Comparison of ENCODE assay signal across 1 cellular context in the genomic region with DNA sequence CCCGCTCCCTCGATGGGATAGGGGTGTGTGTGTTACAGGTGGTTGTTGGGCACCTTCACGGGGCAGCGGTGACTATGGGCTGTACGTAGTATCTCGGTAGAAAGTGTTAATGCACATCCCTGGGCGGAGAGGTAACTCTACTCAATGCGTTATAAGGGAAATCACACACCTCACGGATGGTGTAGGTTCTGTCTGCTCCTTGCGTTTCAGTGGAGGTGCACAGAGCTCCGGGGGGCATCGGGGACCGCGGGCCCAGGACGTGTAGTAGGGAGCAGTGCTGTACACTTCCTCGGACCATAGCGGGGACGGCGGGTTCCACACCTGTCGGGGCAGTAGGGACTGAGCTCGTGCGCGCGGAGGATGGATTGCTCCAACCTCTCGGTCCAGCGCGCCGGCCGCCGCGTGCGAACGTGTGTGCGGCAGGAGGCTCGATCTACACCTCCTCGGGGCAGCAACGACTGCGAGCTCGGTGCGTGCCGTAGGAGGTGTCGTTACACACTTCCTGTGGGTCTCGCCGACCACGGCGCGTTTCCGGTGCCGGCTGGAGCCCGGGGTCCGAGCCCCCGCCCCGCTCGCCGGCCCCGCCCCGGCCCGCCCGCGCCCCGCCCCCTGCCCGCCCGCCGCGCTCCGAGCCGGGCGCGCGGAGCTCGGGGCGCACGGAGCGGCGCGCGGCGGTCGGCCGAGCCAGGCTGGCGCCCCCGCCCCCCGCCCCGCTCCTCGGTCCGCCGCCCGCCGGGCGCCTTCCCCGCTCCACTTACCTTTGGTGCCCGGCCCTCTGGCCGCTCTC.
TF ChIP-seq lines count a peak whose summit lies in the region.

A gene with protein sequence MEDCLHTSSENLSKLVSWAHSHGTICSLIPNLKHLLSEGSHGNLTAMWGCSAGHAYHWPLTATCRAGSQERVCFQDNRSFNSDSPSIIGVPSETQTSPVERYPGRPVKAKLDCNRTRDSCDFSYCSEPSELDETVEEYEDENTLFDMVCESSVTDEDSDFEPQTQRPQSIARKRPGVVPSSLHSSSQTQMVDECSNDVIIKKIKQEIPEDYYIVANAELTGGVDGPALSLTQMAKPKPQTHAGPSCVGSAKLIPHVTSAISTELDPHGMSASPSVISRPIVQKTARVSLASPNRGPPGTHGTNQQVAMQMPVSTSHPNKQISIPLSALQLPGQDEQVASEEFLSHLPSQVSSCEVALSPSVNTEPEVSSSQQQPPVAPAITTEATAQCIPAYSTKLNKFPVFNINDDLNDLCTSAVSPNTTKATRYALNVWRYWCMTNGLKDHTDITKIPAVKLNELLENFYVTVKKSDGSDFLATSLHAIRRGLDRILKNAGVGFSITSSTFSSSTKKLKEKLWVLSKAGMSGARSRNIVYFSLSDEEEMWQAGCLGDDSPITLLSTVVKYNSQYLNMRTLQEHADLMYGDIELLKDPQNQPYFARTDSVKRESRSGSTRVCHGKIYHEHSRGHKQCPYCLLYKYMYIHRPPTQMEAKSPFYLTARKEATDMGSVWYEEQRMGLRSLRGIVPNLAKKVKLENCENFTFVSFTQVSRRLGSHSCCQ (plus strand): TSS at position 607 of the 787 bp plus-strand sequence. CDS start 87,254 bp downstream, outside the sequence.

TF ChIP-seq in HepG2, 621 proteins besides CTCF, POLR2A, EP300 and RAD21 (continued from another document and continues in another):
- TF ChIP-seq, protein P1, sequence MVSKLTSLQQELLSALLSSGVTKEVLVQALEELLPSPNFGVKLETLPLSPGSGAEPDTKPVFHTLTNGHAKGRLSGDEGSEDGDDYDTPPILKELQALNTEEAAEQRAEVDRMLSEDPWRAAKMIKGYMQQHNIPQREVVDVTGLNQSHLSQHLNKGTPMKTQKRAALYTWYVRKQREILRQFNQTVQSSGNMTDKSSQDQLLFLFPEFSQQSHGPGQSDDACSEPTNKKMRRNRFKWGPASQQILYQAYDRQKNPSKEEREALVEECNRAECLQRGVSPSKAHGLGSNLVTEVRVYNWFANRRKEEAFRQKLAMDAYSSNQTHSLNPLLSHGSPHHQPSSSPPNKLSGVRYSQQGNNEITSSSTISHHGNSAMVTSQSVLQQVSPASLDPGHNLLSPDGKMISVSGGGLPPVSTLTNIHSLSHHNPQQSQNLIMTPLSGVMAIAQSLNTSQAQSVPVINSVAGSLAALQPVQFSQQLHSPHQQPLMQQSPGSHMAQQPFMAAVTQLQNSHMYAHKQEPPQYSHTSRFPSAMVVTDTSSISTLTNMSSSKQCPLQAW (CRISPR knock-in tag; IDR thresholded peaks at IDR 0.05) = peak; percentile 81; the same call in 1 of the 2 replicates
- TF ChIP-seq ZNF839 (CRISPR knock-in tag; IDR thresholded peaks at IDR 0.05; ENCODE audit: borderline replicate concordance) = no peak
- no peak for TF ChIP-seq ZNF333 (CRISPR knock-in tag; IDR thresholded peaks at IDR 0.05; ENCODE audit: borderline replicate concordance)
- TF ChIP-seq SMARCE1 (IDR thresholded peaks at IDR 0.05; ENCODE audit: borderline replicate concordance) = no peak
- TF ChIP-seq EEA1 (CRISPR knock-in tag; IDR thresholded peaks at IDR 0.05; ENCODE audit: borderline replicate concordance) = peak; percentile 96
- TF ChIP-seq ZNF674 (CRISPR knock-in tag; IDR thresholded peaks at IDR 0.05; ENCODE audit: low read depth) = no peak
- no peak for TF ChIP-seq ZNF3 (CRISPR knock-in tag; IDR thresholded peaks at IDR 0.05)
- TF ChIP-seq GPN1 (CRISPR knock-in tag; IDR thresholded peaks at IDR 0.05; ENCODE audit: borderline replicate concordance) = no peak
- peak; percentile 75 for TF ChIP-seq IRF2 (CRISPR knock-in tag; IDR thresholded peaks at IDR 0.05)
- no peak for TF ChIP-seq HMG20A (CRISPR knock-in tag; IDR thresholded peaks at IDR 0.05; ENCODE audit: borderline replicate concordance)
- TF ChIP-seq, protein P2, sequence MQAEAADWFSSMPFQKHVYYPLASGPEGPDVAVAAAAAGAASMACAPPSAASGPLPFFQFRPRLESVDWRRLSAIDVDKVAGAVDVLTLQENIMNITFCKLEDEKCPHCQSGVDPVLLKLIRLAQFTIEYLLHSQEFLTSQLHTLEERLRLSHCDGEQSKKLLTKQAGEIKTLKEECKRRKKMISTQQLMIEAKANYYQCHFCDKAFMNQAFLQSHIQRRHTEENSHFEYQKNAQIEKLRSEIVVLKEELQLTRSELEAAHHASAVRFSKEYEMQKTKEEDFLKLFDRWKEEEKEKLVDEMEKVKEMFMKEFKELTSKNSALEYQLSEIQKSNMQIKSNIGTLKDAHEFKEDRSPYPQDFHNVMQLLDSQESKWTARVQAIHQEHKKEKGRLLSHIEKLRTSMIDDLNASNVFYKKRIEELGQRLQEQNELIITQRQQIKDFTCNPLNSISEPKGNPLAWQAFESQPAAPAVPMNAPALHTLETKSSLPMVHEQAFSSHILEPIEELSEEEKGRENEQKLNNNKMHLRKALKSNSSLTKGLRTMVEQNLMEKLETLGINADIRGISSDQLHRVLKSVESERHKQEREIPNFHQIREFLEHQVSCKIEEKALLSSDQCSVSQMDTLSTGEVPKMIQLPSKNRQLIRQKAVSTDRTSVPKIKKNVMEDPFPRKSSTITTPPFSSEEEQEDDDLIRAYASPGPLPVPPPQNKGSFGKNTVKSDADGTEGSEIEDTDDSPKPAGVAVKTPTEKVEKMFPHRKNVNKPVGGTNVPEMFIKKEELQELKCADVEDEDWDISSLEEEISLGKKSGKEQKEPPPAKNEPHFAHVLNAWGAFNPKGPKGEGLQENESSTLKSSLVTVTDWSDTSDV (CRISPR knock-in tag; IDR thresholded peaks at IDR 0.05) = peak; percentile 90
- TF ChIP-seq SRSF1 (optimal IDR thresholded peaks at IDR 0.05; ENCODE audit: low read depth, low read length) = no peak
- TF ChIP-seq RXRB (CRISPR knock-in tag; IDR thresholded peaks at IDR 0.05; ENCODE audit: borderline replicate concordance) = no peak
- TF ChIP-seq ZNF772 (CRISPR knock-in tag; IDR thresholded peaks at IDR 0.05) = peak; percentile 82; the same call in 1 of the 2 replicates
- peak; percentile 88; the same call in 1 of the 2 replicates for TF ChIP-seq MIER3 (CRISPR knock-in tag; IDR thresholded peaks at IDR 0.05; ENCODE audit: borderline replicate concordance)
- no peak for TF ChIP-seq TCF12 (IDR thresholded peaks at IDR 0.05)
- peak; percentile 48; the same call in 1 of the 2 replicates for TF ChIP-seq TCF12 (CRISPR knock-in tag; IDR thresholded peaks at IDR 0.05)
- TF ChIP-seq ATF7-NPFF (CRISPR knock-in tag; IDR thresholded peaks at IDR 0.05; ENCODE audit: low read depth) = peak; percentile 98
- TF ChIP-seq, protein P3, sequence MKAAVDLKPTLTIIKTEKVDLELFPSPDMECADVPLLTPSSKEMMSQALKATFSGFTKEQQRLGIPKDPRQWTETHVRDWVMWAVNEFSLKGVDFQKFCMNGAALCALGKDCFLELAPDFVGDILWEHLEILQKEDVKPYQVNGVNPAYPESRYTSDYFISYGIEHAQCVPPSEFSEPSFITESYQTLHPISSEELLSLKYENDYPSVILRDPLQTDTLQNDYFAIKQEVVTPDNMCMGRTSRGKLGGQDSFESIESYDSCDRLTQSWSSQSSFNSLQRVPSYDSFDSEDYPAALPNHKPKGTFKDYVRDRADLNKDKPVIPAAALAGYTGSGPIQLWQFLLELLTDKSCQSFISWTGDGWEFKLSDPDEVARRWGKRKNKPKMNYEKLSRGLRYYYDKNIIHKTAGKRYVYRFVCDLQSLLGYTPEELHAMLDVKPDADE (CRISPR knock-in tag; IDR thresholded peaks at IDR 0.05) = peak; percentile 42; the same call in 1 of the 2 replicates
- no peak for TF ChIP-seq MATR3 (CRISPR knock-in tag; IDR thresholded peaks at IDR 0.05)
- TF ChIP-seq, protein P4, sequence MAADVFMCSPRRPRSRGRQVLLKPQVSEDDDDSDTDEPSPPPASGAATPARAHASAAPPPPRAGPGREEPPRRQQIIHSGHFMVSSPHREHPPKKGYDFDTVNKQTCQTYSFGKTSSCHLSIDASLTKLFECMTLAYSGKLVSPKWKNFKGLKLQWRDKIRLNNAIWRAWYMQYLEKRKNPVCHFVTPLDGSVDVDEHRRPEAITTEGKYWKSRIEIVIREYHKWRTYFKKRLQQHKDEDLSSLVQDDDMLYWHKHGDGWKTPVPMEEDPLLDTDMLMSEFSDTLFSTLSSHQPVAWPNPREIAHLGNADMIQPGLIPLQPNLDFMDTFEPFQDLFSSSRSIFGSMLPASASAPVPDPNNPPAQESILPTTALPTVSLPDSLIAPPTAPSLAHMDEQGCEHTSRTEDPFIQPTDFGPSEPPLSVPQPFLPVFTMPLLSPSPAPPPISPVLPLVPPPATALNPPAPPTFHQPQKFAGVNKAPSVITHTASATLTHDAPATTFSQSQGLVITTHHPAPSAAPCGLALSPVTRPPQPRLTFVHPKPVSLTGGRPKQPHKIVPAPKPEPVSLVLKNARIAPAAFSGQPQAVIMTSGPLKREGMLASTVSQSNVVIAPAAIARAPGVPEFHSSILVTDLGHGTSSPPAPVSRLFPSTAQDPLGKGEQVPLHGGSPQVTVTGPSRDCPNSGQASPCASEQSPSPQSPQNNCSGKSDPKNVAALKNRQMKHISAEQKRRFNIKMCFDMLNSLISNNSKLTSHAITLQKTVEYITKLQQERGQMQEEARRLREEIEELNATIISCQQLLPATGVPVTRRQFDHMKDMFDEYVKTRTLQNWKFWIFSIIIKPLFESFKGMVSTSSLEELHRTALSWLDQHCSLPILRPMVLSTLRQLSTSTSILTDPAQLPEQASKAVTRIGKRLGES (CRISPR knock-in tag; IDR thresholded peaks at IDR 0.05; ENCODE audit: borderline replicate concordance) = peak; percentile 72
- peak; percentile 91 for TF ChIP-seq SAP130 (CRISPR knock-in tag; IDR thresholded peaks at IDR 0.05; ENCODE audit: low read depth)
- TF ChIP-seq HNF4G (IDR thresholded peaks at IDR 0.05; ENCODE audit: borderline replicate concordance, low read depth, low read length) = no peak
- 0 out of 2 replicates have a peak, but pooled peaks have one; percentile 17 for TF ChIP-seq HNF4G (CRISPR knock-in tag; IDR thresholded peaks at IDR 0.05; ENCODE audit: borderline replicate concordance, low read depth)
- no peak for TF ChIP-seq MAFG (CRISPR knock-in tag; IDR thresholded peaks at IDR 0.05)
- TF ChIP-seq SNAPC2 (CRISPR knock-in tag; IDR thresholded peaks at IDR 0.05) = no peak
- TF ChIP-seq EZH2 (conservative IDR thresholded peaks at IDR 0.05; ENCODE audit: low read depth, low read length) = no peak
- TF ChIP-seq, protein P5, sequence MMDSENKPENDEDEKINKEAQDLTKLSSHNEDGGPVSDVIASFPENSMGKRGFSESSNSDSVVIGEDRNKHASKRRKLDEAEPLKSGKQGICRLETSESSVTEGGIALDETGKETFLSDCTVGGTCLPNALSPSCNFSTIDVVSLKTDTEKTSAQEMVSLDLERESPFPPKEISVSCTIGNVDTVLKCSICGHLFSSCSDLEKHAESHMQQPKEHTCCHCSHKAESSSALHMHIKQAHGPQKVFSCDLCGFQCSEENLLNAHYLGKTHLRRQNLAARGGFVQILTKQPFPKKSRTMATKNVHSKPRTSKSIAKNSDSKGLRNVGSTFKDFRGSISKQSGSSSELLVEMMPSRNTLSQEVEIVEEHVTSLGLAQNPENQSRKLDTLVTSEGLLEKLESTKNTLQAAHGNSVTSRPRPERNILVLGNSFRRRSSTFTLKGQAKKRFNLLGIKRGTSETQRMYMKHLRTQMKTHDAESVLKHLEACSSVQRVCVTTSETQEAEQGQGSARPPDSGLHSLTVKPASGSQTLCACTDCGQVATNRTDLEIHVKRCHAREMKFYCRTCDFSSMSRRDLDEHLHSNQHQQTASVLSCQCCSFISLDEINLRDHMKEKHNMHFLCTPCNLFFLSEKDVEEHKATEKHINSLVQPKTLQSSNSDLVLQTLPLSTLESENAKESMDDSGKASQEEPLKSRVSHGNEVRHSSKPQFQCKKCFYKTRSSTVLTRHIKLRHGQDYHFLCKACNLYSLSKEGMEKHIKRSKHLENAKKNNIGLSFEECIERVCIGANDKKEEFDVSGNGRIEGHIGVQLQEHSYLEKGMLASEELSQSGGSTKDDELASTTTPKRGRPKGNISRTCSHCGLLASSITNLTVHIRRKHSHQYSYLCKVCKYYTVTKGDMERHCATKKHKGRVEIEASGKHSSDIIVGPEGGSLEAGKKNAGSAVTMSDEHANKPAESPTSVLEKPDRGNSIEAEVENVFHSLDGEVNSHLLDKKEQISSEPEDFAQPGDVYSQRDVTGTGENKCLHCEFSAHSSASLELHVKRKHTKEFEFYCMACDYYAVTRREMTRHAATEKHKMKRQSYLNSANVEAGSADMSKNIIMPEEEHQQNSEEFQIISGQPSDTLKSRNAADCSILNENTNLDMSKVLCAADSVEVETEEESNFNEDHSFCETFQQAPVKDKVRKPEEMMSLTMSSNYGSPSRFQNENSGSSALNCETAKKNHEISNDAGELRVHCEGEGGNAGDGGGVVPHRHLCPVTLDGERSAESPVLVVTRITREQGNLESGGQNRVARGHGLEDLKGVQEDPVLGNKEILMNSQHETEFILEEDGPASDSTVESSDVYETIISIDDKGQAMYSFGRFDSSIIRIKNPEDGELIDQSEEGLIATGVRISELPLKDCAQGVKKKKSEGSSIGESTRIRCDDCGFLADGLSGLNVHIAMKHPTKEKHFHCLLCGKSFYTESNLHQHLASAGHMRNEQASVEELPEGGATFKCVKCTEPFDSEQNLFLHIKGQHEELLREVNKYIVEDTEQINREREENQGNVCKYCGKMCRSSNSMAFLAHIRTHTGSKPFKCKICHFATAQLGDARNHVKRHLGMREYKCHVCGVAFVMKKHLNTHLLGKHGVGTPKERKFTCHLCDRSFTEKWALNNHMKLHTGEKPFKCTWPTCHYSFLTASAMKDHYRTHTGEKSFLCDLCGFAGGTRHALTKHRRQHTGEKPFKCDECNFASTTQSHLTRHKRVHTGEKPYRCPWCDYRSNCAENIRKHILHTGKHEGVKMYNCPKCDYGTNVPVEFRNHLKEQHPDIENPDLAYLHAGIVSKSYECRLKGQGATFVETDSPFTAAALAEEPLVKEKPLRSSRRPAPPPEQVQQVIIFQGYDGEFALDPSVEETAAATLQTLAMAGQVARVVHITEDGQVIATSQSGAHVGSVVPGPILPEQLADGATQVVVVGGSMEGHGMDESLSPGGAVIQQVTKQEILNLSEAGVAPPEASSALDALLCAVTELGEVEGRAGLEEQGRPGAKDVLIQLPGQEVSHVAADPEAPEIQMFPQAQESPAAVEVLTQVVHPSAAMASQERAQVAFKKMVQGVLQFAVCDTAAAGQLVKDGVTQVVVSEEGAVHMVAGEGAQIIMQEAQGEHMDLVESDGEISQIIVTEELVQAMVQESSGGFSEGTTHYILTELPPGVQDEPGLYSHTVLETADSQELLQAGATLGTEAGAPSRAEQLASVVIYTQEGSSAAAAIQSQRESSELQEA (CRISPR knock-in tag; IDR thresholded peaks at IDR 0.05; ENCODE audit: not compliant biosample characterization) = peak; percentile 26
- TF ChIP-seq, protein P6, sequence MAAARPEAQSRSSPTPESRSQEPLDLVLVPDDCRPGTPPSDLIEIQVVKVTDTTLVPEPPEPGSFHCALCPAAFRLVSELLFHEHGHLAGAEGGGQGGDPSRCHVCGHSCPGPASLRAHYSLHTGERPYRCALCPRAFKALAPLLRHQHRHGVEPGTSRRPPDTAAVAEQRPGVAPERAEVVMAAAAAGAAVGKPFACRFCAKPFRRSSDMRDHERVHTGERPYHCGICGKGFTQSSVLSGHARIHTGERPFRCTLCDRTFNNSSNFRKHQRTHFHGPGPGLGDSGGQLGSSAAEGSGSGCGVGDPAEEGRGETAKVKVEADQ (CRISPR knock-in tag; IDR thresholded peaks at IDR 0.05; ENCODE audit: borderline replicate concordance) = 0 out of 2 replicates have a peak, but pooled peaks have one; percentile 82
- TF ChIP-seq ZNF720 (CRISPR knock-in tag; IDR thresholded peaks at IDR 0.05) = no peak
- no peak for TF ChIP-seq FOXM1 (CRISPR knock-in tag; IDR thresholded peaks at IDR 0.05)
- TF ChIP-seq ZNF530 (CRISPR knock-in tag; IDR thresholded peaks at IDR 0.05; ENCODE audit: low read depth) = peak; percentile 84; the same call in 1 of the 2 replicates
- no peak for TF ChIP-seq ZNF549 (CRISPR knock-in tag; IDR thresholded peaks at IDR 0.05)
- TF ChIP-seq MEIS1 (CRISPR knock-in tag; IDR thresholded peaks at IDR 0.05; ENCODE audit: borderline replicate concordance) = peak; percentile 83; the same call in 1 of the 2 replicates
- peak; percentile 97 for TF ChIP-seq PHF8 (CRISPR knock-in tag; IDR thresholded peaks at IDR 0.05)
- no peak for TF ChIP-seq ZNF775 (CRISPR knock-in tag; IDR thresholded peaks at IDR 0.05; ENCODE audit: borderline replicate concordance)
- no peak for TF ChIP-seq ZNF672 (CRISPR knock-in tag; IDR thresholded peaks at IDR 0.05)
